In the genomic region with DNA sequence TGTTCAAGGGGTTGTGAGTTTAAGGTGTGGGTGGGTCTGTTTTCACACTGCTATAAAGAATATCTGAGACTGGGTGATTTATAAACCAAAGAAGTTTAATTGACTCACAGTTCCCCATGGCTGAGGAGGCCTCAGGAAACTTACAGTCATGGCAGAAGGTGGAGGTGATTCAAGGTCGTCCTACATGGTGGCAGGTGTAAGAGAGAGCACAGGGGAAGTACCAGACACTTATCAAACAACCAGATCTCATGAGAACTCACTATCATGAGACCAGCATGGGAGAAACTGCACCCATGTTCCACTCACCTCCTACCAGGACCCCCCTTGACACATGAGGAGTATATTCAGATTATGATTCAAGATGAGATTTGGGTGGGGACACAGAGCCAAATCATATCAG, we compare ENCODE assay signal across 2 cellular contexts.
TF ChIP-seq lines count a peak whose summit lies in the region.

No MANE protein-coding gene starts in this region.

TF ChIP-seq in IMR-90, 13 proteins besides CTCF, POLR2A, EP300 and RAD21:
- TF ChIP-seq CHD1 (IDR thresholded peaks at IDR 0.05; ENCODE audit: low read depth, low read length) (no peak), SMC3 (IDR thresholded peaks at IDR 0.05; ENCODE audit: low read depth, low read length) (no peak), MAFK (IDR thresholded peaks at IDR 0.05; ENCODE audit: low read depth, low read length) (no peak), NFE2L2 (IDR thresholded peaks at IDR 0.05; ENCODE audit: low read depth, low read length) (no peak), MAZ (IDR thresholded peaks at IDR 0.05; ENCODE audit: borderline replicate concordance, low read depth, low read length) (no peak), RFX5 (IDR thresholded peaks at IDR 0.05; ENCODE audit: low read depth, low read length) (no peak), BHLHE40 (IDR thresholded peaks at IDR 0.05; ENCODE audit: low read depth, low read length) (no peak), CEBPB (IDR thresholded peaks at IDR 0.05; ENCODE audit: low read depth, low read length) (no peak), MXI1 (IDR thresholded peaks at IDR 0.05; ENCODE audit: borderline replicate concordance, low read depth, low read length) (no peak), RCOR1 (IDR thresholded peaks at IDR 0.05; ENCODE audit: insufficient replicate concordance, low read length) (no peak), FOS (IDR thresholded peaks at IDR 0.05; ENCODE audit: low read depth, low read length) (no peak)
- TF ChIP-seq, protein P1, sequence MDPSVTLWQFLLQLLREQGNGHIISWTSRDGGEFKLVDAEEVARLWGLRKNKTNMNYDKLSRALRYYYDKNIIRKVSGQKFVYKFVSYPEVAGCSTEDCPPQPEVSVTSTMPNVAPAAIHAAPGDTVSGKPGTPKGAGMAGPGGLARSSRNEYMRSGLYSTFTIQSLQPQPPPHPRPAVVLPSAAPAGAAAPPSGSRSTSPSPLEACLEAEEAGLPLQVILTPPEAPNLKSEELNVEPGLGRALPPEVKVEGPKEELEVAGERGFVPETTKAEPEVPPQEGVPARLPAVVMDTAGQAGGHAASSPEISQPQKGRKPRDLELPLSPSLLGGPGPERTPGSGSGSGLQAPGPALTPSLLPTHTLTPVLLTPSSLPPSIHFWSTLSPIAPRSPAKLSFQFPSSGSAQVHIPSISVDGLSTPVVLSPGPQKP (IDR thresholded peaks at IDR 0.05; ENCODE audit: borderline replicate concordance, low read depth, low read length) = no peak
- TF ChIP-seq, protein P2, sequence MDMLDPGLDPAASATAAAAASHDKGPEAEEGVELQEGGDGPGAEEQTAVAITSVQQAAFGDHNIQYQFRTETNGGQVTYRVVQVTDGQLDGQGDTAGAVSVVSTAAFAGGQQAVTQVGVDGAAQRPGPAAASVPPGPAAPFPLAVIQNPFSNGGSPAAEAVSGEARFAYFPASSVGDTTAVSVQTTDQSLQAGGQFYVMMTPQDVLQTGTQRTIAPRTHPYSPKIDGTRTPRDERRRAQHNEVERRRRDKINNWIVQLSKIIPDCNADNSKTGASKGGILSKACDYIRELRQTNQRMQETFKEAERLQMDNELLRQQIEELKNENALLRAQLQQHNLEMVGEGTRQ (IDR thresholded peaks at IDR 0.05; ENCODE audit: low read depth, low read length) = no peak

TF ChIP-seq in GM12878, 131 proteins besides CTCF, POLR2A, EP300 and RAD21:
- TF ChIP-seq SUZ12 (IDR thresholded peaks at IDR 0.05; ENCODE audit: unreplicated experiment) (no peak), CHD2 (IDR thresholded peaks at IDR 0.05; ENCODE audit: borderline replicate concordance, low read depth, low read length) (no peak), ZNF217 (IDR thresholded peaks at IDR 0.05) (no peak), SMAD5 (IDR thresholded peaks at IDR 0.05; ENCODE audit: low read depth) (no peak), ETV6 (conservative IDR thresholded peaks at IDR 0.05 in 1 of 2, IDR thresholded peaks at IDR 0.05 in 1 of 2; ENCODE audit: borderline replicate concordance in 1 of 2, low read depth in 1 of 2) (no peak), POU2F2 (IDR thresholded peaks at IDR 0.05; ENCODE audit: borderline replicate concordance, low read depth, low read length) (no peak), ZSCAN29 (IDR thresholded peaks at IDR 0.05) (no peak), MEF2B (IDR thresholded peaks at IDR 0.05; ENCODE audit: partially characterized antibody, poor library complexity, severe bottlenecking) (no peak), EZH2 (IDR thresholded peaks at IDR 0.05; ENCODE audit: borderline replicate concordance, control insufficient read depth, low read depth, low read length) (no peak), ZNF622 (IDR thresholded peaks at IDR 0.05) (no peak), TARDBP (IDR thresholded peaks at IDR 0.05; ENCODE audit: borderline replicate concordance) (no peak), NR2F1 (conservative IDR thresholded peaks at IDR 0.05) (no peak), ZNF384 (IDR thresholded peaks at IDR 0.05; ENCODE audit: borderline replicate concordance, low read depth, low read length) (no peak), MEF2A (IDR thresholded peaks at IDR 0.05; ENCODE audit: insufficient read depth, low read depth, low read length) (no peak), DPF2 (IDR thresholded peaks at IDR 0.05) (no peak)
- TF ChIP-seq, protein P3, sequence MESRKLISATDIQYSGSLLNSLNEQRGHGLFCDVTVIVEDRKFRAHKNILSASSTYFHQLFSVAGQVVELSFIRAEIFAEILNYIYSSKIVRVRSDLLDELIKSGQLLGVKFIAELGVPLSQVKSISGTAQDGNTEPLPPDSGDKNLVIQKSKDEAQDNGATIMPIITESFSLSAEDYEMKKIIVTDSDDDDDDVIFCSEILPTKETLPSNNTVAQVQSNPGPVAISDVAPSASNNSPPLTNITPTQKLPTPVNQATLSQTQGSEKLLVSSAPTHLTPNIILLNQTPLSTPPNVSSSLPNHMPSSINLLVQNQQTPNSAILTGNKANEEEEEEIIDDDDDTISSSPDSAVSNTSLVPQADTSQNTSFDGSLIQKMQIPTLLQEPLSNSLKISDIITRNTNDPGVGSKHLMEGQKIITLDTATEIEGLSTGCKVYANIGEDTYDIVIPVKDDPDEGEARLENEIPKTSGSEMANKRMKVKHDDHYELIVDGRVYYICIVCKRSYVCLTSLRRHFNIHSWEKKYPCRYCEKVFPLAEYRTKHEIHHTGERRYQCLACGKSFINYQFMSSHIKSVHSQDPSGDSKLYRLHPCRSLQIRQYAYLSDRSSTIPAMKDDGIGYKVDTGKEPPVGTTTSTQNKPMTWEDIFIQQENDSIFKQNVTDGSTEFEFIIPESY (IDR thresholded peaks at IDR 0.05) = no peak
- TF ChIP-seq, protein P4, sequence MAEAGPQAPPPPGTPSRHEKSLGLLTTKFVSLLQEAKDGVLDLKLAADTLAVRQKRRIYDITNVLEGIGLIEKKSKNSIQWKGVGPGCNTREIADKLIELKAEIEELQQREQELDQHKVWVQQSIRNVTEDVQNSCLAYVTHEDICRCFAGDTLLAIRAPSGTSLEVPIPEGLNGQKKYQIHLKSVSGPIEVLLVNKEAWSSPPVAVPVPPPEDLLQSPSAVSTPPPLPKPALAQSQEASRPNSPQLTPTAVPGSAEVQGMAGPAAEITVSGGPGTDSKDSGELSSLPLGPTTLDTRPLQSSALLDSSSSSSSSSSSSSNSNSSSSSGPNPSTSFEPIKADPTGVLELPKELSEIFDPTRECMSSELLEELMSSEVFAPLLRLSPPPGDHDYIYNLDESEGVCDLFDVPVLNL (IDR thresholded peaks at IDR 0.05; ENCODE audit: low read depth, low read length) = no peak
- TF ChIP-seq, protein P5, sequence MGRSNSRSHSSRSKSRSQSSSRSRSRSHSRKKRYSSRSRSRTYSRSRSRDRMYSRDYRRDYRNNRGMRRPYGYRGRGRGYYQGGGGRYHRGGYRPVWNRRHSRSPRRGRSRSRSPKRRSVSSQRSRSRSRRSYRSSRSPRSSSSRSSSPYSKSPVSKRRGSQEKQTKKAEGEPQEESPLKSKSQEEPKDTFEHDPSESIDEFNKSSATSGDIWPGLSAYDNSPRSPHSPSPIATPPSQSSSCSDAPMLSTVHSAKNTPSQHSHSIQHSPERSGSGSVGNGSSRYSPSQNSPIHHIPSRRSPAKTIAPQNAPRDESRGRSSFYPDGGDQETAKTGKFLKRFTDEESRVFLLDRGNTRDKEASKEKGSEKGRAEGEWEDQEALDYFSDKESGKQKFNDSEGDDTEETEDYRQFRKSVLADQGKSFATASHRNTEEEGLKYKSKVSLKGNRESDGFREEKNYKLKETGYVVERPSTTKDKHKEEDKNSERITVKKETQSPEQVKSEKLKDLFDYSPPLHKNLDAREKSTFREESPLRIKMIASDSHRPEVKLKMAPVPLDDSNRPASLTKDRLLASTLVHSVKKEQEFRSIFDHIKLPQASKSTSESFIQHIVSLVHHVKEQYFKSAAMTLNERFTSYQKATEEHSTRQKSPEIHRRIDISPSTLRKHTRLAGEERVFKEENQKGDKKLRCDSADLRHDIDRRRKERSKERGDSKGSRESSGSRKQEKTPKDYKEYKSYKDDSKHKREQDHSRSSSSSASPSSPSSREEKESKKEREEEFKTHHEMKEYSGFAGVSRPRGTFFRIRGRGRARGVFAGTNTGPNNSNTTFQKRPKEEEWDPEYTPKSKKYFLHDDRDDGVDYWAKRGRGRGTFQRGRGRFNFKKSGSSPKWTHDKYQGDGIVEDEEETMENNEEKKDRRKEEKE (IDR thresholded peaks at IDR 0.05) = no peak
- TF ChIP-seq, protein P6, sequence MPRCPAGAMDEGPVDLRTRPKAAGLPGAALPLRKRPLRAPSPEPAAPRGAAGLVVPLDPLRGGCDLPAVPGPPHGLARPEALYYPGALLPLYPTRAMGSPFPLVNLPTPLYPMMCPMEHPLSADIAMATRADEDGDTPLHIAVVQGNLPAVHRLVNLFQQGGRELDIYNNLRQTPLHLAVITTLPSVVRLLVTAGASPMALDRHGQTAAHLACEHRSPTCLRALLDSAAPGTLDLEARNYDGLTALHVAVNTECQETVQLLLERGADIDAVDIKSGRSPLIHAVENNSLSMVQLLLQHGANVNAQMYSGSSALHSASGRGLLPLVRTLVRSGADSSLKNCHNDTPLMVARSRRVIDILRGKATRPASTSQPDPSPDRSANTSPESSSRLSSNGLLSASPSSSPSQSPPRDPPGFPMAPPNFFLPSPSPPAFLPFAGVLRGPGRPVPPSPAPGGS (IDR thresholded peaks at IDR 0.05; ENCODE audit: borderline replicate concordance, insufficient read depth, low read depth, low read length, poor library complexity, severe bottlenecking) = no peak
TF ChIP-seq in GM12878: peak in this region for 0.
